ENCODE assay signal across 18 cellular contexts in the genomic region with DNA sequence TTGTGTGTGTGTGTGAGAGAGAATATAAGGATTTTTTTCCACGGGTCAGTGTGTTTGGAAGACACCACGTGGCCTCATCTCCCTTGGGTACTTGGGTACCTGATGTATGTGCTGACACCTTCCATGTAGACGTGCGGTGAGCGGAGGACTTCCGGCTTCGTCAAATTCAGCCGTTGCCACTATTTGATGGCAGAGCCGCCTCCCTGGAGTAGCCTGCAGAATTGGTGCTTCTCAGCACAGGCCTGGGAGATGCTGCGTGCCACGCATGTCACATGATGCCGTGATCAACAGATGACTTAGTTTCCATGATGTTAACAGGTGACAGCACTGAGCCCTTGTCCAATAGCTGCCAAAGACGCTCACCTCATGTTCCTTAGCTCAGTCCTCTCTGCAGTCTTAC.
"Had no signal": no experiment of that assay in that cellular context is flagged by ENCODE, and none has a peak within 500 bp of the region (broad histone marks: within the 10 kb centered on the region; RNA-seq: fewer than 3 reads in every experiment).

No MANE protein-coding gene starts in this region.

- H3K27ac ChIP-seq: KMS-11, RWPE1 had no signal

- DNase-seq: IMR-90, Kasumi-1, MM.1S, NCI-H1092 treated with DMSO at 0.1 percent for 48 hours, NCI-H1436, NCI-H187, NCI-H2029, NCI-H2171 treated with DMSO at 0.1 percent for 48 hours, NCI-H345, NCI-H446 treated with DMSO at 0.1 percent for 48 hours, NCI-H510A treated with DMSO at 0.1 percent for 48 hours, NCI-H774, SHP77, SK-N-SH, SW 1271 had no signal

- H3K9me3 ChIP-seq: SK-N-SH had no signal

- ATAC-seq: HepG2 had no signal
